In the genomic region with DNA sequence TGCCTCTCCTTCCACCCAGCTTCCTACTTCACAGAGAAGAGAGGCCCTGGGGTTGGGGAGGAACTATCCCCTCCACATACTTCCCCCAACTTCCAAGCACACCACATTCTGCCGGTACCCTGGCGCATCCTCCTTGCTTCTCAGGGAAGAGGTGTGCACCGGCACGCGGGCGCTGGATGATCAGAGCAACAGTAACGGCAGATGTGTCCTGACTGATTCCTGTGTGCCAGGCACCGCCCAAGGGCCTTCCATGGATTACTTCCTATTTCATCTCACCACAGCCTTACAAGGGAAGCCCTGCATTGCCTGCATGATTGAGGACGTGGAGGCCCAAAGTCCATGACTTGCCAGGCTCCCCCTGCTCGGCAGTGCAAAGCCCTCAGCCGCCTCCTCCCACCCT, we compare ENCODE assay signal across 28 cellular contexts. TPM values are rescaled to one million over a fixed set of nuclear protein-coding genes. Genes with fewer than 3 reads are reported as not detected.
"Had no signal": no experiment of that assay in that cellular context is flagged by ENCODE, and none has a peak within 500 bp of the region (broad histone marks: within the 10 kb centered on the region; RNA-seq: fewer than 3 reads in every experiment).

No MANE protein-coding gene starts in this region.

- H3K4me1 ChIP-seq: adrenal gland, breast epithelium had no signal

- H3K36me3 Mint-ChIP-seq: activated naive CD8-positive, alpha-beta T cell treated with anti-CD3 and anti-CD28 coated beads, Interleukin-2, amount 10 ng/mL, durations not matched to agents 7 days and 5 days; T-cell had no signal

- H3K27me3 Mint-ChIP-seq: activated CD4-positive, alpha-beta T cell treated with anti-CD3 and anti-CD28 coated beads for 36 hours had no signal

- ATAC-seq: activated CD4-positive, alpha-beta T cell treated with anti-CD3 and anti-CD28 coated beads for 36 hours; activated CD8-positive, alpha-beta T cell treated with anti-CD3 and anti-CD28 coated beads, Interleukin-2, amount 10 ng/mL, durations not matched to agents 7 days and 5 days; K562; T-cell had no signal

- H3K27me3 ChIP-seq: adrenal gland, breast epithelium had no signal

- H3K27ac ChIP-seq: adrenal gland, breast epithelium, WERI-Rb-1 had no signal

- DNase-seq: activated CD4-positive, alpha-beta T cell treated with anti-CD3 and anti-CD28 coated beads for 36 hours; activated CD8-positive, alpha-beta memory T cell treated with anti-CD3 and anti-CD28 coated beads, Interleukin-2, amount 50 U/mL, for 48 hours; activated CD8-positive, alpha-beta T cell treated with anti-CD3 and anti-CD28 coated beads, Interleukin-2, amount 10 ng/mL, durations not matched to agents 7 days and 5 days; activated naive CD4-positive, alpha-beta T cell treated with anti-CD3 and anti-CD28 coated beads, Interleukin-2, amount 50 U/mL, for 16 hours; activated naive CD8-positive, alpha-beta T cell treated with anti-CD3 and anti-CD28 coated beads, Interleukin-2, amount 10 ng/mL, durations not matched to agents 7 days and 5 days; activated T-cell treated with anti-CD3 and anti-CD28 coated beads, Interleukin-2, amount 50 U/mL, for 1 hour; adrenal gland; aorta; caudate nucleus; Karpas-422; MM.1S; NCI-H1092; NCI-H1417 treated with DMSO at 0.1 percent for 48 hours; NCI-H1694; NCI-H2029; NCI-H2107; NCI-H2171 treated with DMSO at 0.1 percent for 48 hours; NCI-H226; NCI-H526 treated with DMSO at 0.1 percent for 48 hours; NCI-H82; SIG-M5; T-cell; T-helper 2 cell; T1000; WERI-Rb-1 had no signal

- H3K27ac Mint-ChIP-seq: activated CD4-positive, alpha-beta T cell treated with anti-CD3 and anti-CD28 coated beads for 36 hours; activated CD8-positive, alpha-beta T cell treated with anti-CD3 and anti-CD28 coated beads, Interleukin-2, amount 10 ng/mL, durations not matched to agents 7 days and 5 days; activated naive CD8-positive, alpha-beta T cell treated with anti-CD3 and anti-CD28 coated beads, Interleukin-2, amount 10 ng/mL, durations not matched to agents 7 days and 5 days; T-cell had no signal

- H3K4me1 Mint-ChIP-seq: activated CD4-positive, alpha-beta T cell treated with anti-CD3 and anti-CD28 coated beads for 36 hours; activated naive CD8-positive, alpha-beta T cell treated with anti-CD3 and anti-CD28 coated beads, Interleukin-2, amount 10 ng/mL, durations not matched to agents 7 days and 5 days; T-cell had no signal

- H3K4me3 ChIP-seq: adrenal gland, breast epithelium, K562 had no signal

- H3K4me3 Mint-ChIP-seq: activated CD4-positive, alpha-beta T cell treated with anti-CD3 and anti-CD28 coated beads for 36 hours; activated CD8-positive, alpha-beta T cell treated with anti-CD3 and anti-CD28 coated beads, Interleukin-2, amount 10 ng/mL, durations not matched to agents 7 days and 5 days; activated naive CD8-positive, alpha-beta T cell treated with anti-CD3 and anti-CD28 coated beads, Interleukin-2, amount 10 ng/mL, durations not matched to agents 7 days and 5 days; T-cell had no signal

- H3K36me3 ChIP-seq: adrenal gland, breast epithelium, WERI-Rb-1 had no signal

RNA-seq across cellular contexts. Expression of gene FA2H, which starts 52.9 kb away (rescaled TPM):
- total RNA-seq: activated CD4-positive, alpha-beta T cell treated with anti-CD3 and anti-CD28 coated beads for 36 hours; activated CD8-positive, alpha-beta T cell treated with anti-CD3 and anti-CD28 coated beads, Interleukin-2, amount 10 ng/mL, durations not matched to agents 7 days and 5 days; activated naive CD8-positive, alpha-beta T cell treated with anti-CD3 and anti-CD28 coated beads, Interleukin-2, amount 10 ng/mL, durations not matched to agents 7 days and 5 days; K562; RPMI7951 had no signal
- polyA plus RNA-seq: K562 had no signal
